Comparison of ENCODE assay signal across 33 cellular contexts in genomic region chr22:45961679-45962430, GRCh38. TPM values are rescaled to one million over a fixed set of nuclear protein-coding genes. Genes with fewer than 3 reads are reported as not detected.
"Had no signal": no experiment of that assay in that cellular context is flagged by ENCODE, and none has a peak within 500 bp of the region (broad histone marks: within the 10 kb centered on the region; RNA-seq: fewer than 3 reads in every experiment).

No MANE protein-coding gene starts in this region.

- H3K9me3 ChIP-seq: ascending aorta, breast epithelium, colonic mucosa, esophagus squamous epithelium, gastroesophageal sphincter had no signal

- H3K4me1 ChIP-seq: ascending aorta, breast epithelium, colonic mucosa, esophagus squamous epithelium, gastroesophageal sphincter had no signal

- H3K27ac ChIP-seq: ascending aorta, breast epithelium, cardiac muscle cell, colonic mucosa, epithelial cell of prostate, esophagus squamous epithelium, gastroesophageal sphincter, WERI-Rb-1 had no signal

- ATAC-seq: activated CD4-positive, CD25-positive, alpha-beta regulatory T cell treated with anti-CD3 and anti-CD28 coated beads, Interleukin-2, amount 50 U/mL, for 24 hours; activated naive CD4-positive, alpha-beta T cell treated with anti-CD3 and anti-CD28 coated beads, Interleukin-2, amount 50 U/mL, for 72 hours; activated T-cell treated with anti-CD3 and anti-CD28 coated beads, Interleukin-2, amount 50 U/mL, for 72 hours; gastroesophageal sphincter; T-helper 17 cell had no signal

- FAIRE-seq: endometrium, endothelial cell of umbilical vein had no signal

- DNase-seq: activated B cell treated with CpG ODN at 0.5 μM for 24 hours; activated CD4-positive, alpha-beta memory T cell treated with anti-CD3 and anti-CD28 coated beads for 36 hours; activated CD4-positive, alpha-beta T cell treated with anti-CD3 and anti-CD28 coated beads for 48 hours; activated CD4-positive, alpha-beta T cell treated with anti-CD3 and anti-CD28 coated beads, Interleukin-2, amount 50 U/mL, for 1 hour; activated CD8-positive, alpha-beta memory T cell treated with anti-CD3 and anti-CD28 coated beads, Interleukin-2, amount 50 U/mL, for 48 hours; activated gamma-delta T cell; activated naive CD4-positive, alpha-beta T cell; activated naive CD4-positive, alpha-beta T cell treated with anti-CD3 and anti-CD28 coated beads, Interleukin-2, amount 10 ng/mL, durations not matched to agents 7 days and 5 days; activated naive CD8-positive, alpha-beta T cell treated with anti-CD3 and anti-CD28 coated beads, Interleukin-2, amount 10 ng/mL, durations not matched to agents 7 days and 5 days; activated T-cell treated with anti-CD3 and anti-CD28 coated beads for 4 hours; activated T-cell treated with anti-CD3 and anti-CD28 coated beads, Interleukin-2, amount 50 U/mL, for 24 hours; activated T-cell treated with anti-CD3 and anti-CD28 coated beads, Interleukin-2, amount 50 U/mL, for 72 hours; central memory CD4-positive, alpha-beta T cell; cerebellar nuclear complex; colonic mucosa; effector CD8-positive, alpha-beta T cell; esophagus squamous epithelium; foreskin melanocyte; T-helper 1 cell; T-helper 17 cell; T1000; WERI-Rb-1 had no signal

- H3K4me3 ChIP-seq: ascending aorta, breast epithelium, cardiac muscle cell, colonic mucosa, esophagus squamous epithelium, gastroesophageal sphincter had no signal

- H3K36me3 ChIP-seq: ascending aorta, breast epithelium, cardiac muscle cell, colonic mucosa, esophagus squamous epithelium, gastroesophageal sphincter, WERI-Rb-1 had no signal

- H3K27me3 ChIP-seq: ascending aorta, colonic mucosa had no signal

RNA-seq across cellular contexts. Expression of gene WNT7B, which starts 15.1 kb away (rescaled TPM):
- total RNA-seq: activated B cell treated with CpG ODN at 0.5 μM for 24 hours; activated CD4-positive, alpha-beta memory T cell treated with anti-CD3 and anti-CD28 coated beads for 36 hours; activated naive CD8-positive, alpha-beta T cell treated with anti-CD3 and anti-CD28 coated beads, Interleukin-2, amount 10 ng/mL, durations not matched to agents 7 days and 5 days; activated T-cell treated with anti-CD3 and anti-CD28 coated beads, Interleukin-2, amount 50 U/mL, for 72 hours; ascending aorta; cardiac muscle cell; dermis microvascular lymphatic vessel endothelial cell; endothelial cell of umbilical vein; T-helper 17 cell had no signal
- polyA plus RNA-seq: cardiac muscle cell, endothelial cell of umbilical vein, fibroblast of lung had no signal
